ENCODE assay signal across 8 cellular contexts in genomic region chr13:45391128-45391527, GRCh38. TPM values are rescaled to one million over a fixed set of nuclear protein-coding genes. Genes with fewer than 3 reads are reported as not detected.
DNase-seq lines count a peak whose midpoint lies in the region; ATAC-seq, FAIRE-seq and TF ChIP-seq lines count a peak whose summit lies in the region.
"Not testable (repeated sequence)": the region's sequence is repeated elsewhere in the genome, so short reads cannot be mapped to it uniquely, and the experiment has no call there.

No MANE protein-coding gene starts in this region.

- not testable (repeated sequence) for H3K4me3 ChIP-seq in coronary artery; right cardiac atrium (ENCODE audit: low read length); HepG2 (replicated peaks in 1 of 3; ENCODE audit: insufficient read depth in 1 of 3, low read depth in 2 of 3, low read length in 3 of 3); psoas muscle; aorta (ENCODE audit: low read length in 2 of 2)

- H3K36me3 Mint-ChIP-seq in naive thymus-derived CD8-positive, alpha-beta T cell = peaks cover 0 to 35% (median 16%) of the 10 kb centered on the region in 3 donors

- H3K79me2 ChIP-seq in HepG2 (ENCODE audit: insufficient read depth, low read length) = not testable (repeated sequence)

- not testable (repeated sequence) for H2AFZ ChIP-seq in HepG2 (ENCODE audit: low read length)

- not testable (repeated sequence) for H3K9me3 ChIP-seq in right cardiac atrium (ENCODE audit: control insufficient read depth, low read length); HepG2 (ENCODE audit: low read length); psoas muscle; aorta (ENCODE audit: control insufficient read depth, low read length)

- peak; percentile 38 for ATAC-seq in Right ventricle myocardium inferior
- peak; percentile 40 to 47 for ATAC-seq in right cardiac atrium
- ATAC-seq in HepG2 = not testable (repeated sequence)
- peak; percentile 39 to 40 for ATAC-seq in naive thymus-derived CD8-positive, alpha-beta T cell
- ATAC-seq in psoas muscle = peak in 1 of 4 donors; percentile 16
- ATAC-seq in aorta (ENCODE audit: low FRiP score) = peak; percentile 41

- 93% methylated on average over 34 of the region's 37 CpGs for WGBS in right cardiac atrium
- 97% methylated on average over 37 of the region's 37 CpGs for WGBS in HepG2 (ENCODE audit: low lambda C conversion rate)
- 93 to 95% (median 93%) methylated on average over 27 to 34 of the region's 37 CpGs for WGBS in psoas muscle, 3 donors
- WGBS in aorta, 2 donors = 89 to 94% methylated on average over 25 to 37 of the region's 37 CpGs

- not testable (repeated sequence) for BruUV-seq in HepG2 (replicated peaks; lab: Mats Ljungman, UMichigan)

- not testable (repeated sequence) for TF ChIP-seq CTCF in coronary artery (IDR thresholded peaks at IDR 0.05); HepG2 (CRISPR knock-in tag; IDR thresholded peaks at IDR 0.05); psoas muscle (IDR thresholded peaks at IDR 0.05)

- in situ Hi-C loops in HepG2 (cut with HindIII; ENCODE audit: extremely low pct_ligation_motif_present, low pct_unique_long_range_greater_than_20kb) = not testable (repeated sequence)

- not testable (repeated sequence) for H3K4me1 ChIP-seq in right cardiac atrium (ENCODE audit: control insufficient read depth, insufficient read depth, low read length); aorta (ENCODE audit: control insufficient read depth in 1 of 2, insufficient read depth in 2 of 2, low read length in 2 of 2)
- H3K4me1 ChIP-seq in HepG2 (ENCODE audit: insufficient read depth, low read length) (peaks cover 12% of the 10 kb centered on the region), psoas muscle (peaks cover 33% of the 10 kb centered on the region)

- not testable (repeated sequence) for H3K9me3 Mint-ChIP-seq in naive thymus-derived CD8-positive, alpha-beta T cell

- POLR2A ChIA-PET in HepG2 (lab: Yijun Ruan, JAX); naive thymus-derived CD8-positive, alpha-beta T cell (lab: Charles Lee): not testable (repeated sequence)

- not testable (repeated sequence) for H3K27me3 Mint-ChIP-seq in naive thymus-derived CD8-positive, alpha-beta T cell

- intact Hi-C loops in Right ventricle myocardium inferior (cut with DNase I); right cardiac atrium (cut with DNase I); psoas muscle (cut with DNase I); aorta (cut with DNase I): not testable (repeated sequence)
- intact Hi-C loops in HepG2 (cut with micrococcal nuclease; ENCODE audit: unreplicated experiment) = loop anchor here (5.0 kb wide), 2 partner anchors 64 to 101 kb away; no protein-coding TSS in a partner anchor

- peaks cover 8 to 19% of the 10 kb centered on the region in 2 experiments for H3K36me3 ChIP-seq in HepG2 (replicated peaks in 1 of 2; ENCODE audit: control insufficient read depth in 1 of 2, insufficient read depth in 2 of 2, low read length in 2 of 2)
- peaks cover 0 to 16% of the 10 kb centered on the region in 2 donors for H3K36me3 ChIP-seq in psoas muscle (ENCODE audit: insufficient read depth in 1 of 2, low read depth in 1 of 2)
- H3K36me3 ChIP-seq in aorta (ENCODE audit: control insufficient read depth in 1 of 2, insufficient read depth in 2 of 2, low read length in 1 of 2) = not testable (repeated sequence)

- H4K20me1 ChIP-seq in HepG2 (ENCODE audit: insufficient read depth, low read length) = not testable (repeated sequence)

- peak; percentile 47 for DNase-seq in activated effector memory CD4-positive, alpha-beta T cell treated with anti-CD3 and anti-CD28 coated beads, Interleukin-2, amount 50 U/mL, for 16 hours
- peak; percentile 62 for DNase-seq in coronary artery (ENCODE audit: low spot score)
- DNase-seq in Right ventricle myocardium inferior (ENCODE audit: missing footprints); right cardiac atrium; HepG2 (ENCODE audit: low spot score); naive thymus-derived CD8-positive, alpha-beta T cell; psoas muscle; aorta: not testable (repeated sequence)

- not testable (repeated sequence) for TF ChIP-seq RAD21 in HepG2 (CRISPR knock-in tag; IDR thresholded peaks at IDR 0.05)

- not testable (repeated sequence) for TF ChIP-seq EP300 in HepG2 (IDR thresholded peaks at IDR 0.05; ENCODE audit: low read depth in 2 of 2, low read length in 2 of 2); HepG2 (CRISPR knock-in tag; IDR thresholded peaks at IDR 0.05; ENCODE audit: borderline replicate concordance)

- not testable (repeated sequence) for H3K4me3 Mint-ChIP-seq in naive thymus-derived CD8-positive, alpha-beta T cell

- FAIRE-seq in HepG2 (lab: Jason Lieb, UNC) = not testable (repeated sequence)

- H3K4me1 Mint-ChIP-seq in naive thymus-derived CD8-positive, alpha-beta T cell = peaks cover 19 to 32% (median 30%) of the 10 kb centered on the region in 4 donors

- not testable (repeated sequence) for TF ChIP-seq POLR2A in HepG2 (IDR thresholded peaks at IDR 0.05; ENCODE audit: insufficient read depth in 1 of 2, low read depth in 2 of 2, low read length in 2 of 2)

- peak overlapping the region in 1 of 10 donors; percentile 27 for H3K27ac Mint-ChIP-seq in naive thymus-derived CD8-positive, alpha-beta T cell

- H3K4me2 ChIP-seq in HepG2 (ENCODE audit: low read depth, low read length) = not testable (repeated sequence)

- not testable (repeated sequence) for H3K9ac ChIP-seq in HepG2 (ENCODE audit: insufficient read depth, low read depth, low read length)

- CTCF ChIA-PET in HepG2 (lab: Yijun Ruan, JAX; ENCODE audit: low intra/inter-chr PET ratio, low total read pairs) = not testable (repeated sequence)

- H3K27ac ChIP-seq in coronary artery; right cardiac atrium (ENCODE audit: low read length); HepG2 (ENCODE audit: extremely low read length, insufficient read depth, low read length); aorta (ENCODE audit: low read depth in 1 of 2, low read length in 2 of 2): not testable (repeated sequence)
- peak overlapping the region; percentile 69 for H3K27ac ChIP-seq in psoas muscle

- not testable (repeated sequence) for H3K27me3 ChIP-seq in right cardiac atrium (ENCODE audit: control insufficient read depth, insufficient read depth); HepG2 (ENCODE audit: control insufficient read depth in 1 of 2, insufficient read depth in 2 of 2, low read length in 2 of 2); psoas muscle (ENCODE audit: insufficient read depth in 3 of 3, low read length in 2 of 3); aorta (ENCODE audit: control insufficient read depth in 1 of 2, insufficient read depth in 2 of 2, low read length in 1 of 2)

RNA-seq across cellular contexts. Expression of gene SLC25A30, which starts 27.0 kb away (rescaled TPM):
- total RNA-seq in Right ventricle myocardium inferior (150 TPM), right cardiac atrium (10 to 100 TPM; 54.9 to 72.2 (median 63.7) TPM), HepG2 (2016; rRNA removed; fragmentation: Illumina TruSeq; extraction: Trizol) (22.5 and 51.1 TPM in 2 replicates), psoas muscle (10 to 100 TPM; 21.7 to 69.8 (median 53.4) TPM), aorta (10 to 100 TPM; 22.2 to 31.9 TPM)
- polyA plus RNA-seq in right cardiac atrium (29.8 TPM), HepG2 (2011; rRNA removed) (19.6 and 19.9 TPM in 2 replicates), psoas muscle (10 to 100 TPM in 2 of 3 donors, 1 to 10 TPM in 1; 6.2 to 42.8 (median 19.3) TPM), aorta (10 to 100 TPM; 12.3 to 21.4 TPM)
- 19.7 and 21.5 TPM in 2 replicates for total RNA-seq in HepG2 (2016; cell fraction: cytosol; rRNA removed; fragmentation: Illumina TruSeq; extraction: Trizol; ENCODE audit: low read depth)
- 23.8 and 44.2 TPM in 2 replicates for total RNA-seq in HepG2 (2016; cell fraction: insoluble cytoplasmic fraction; rRNA removed; fragmentation: Illumina TruSeq; extraction: Trizol)
- 31.3 and 31.8 TPM in 2 replicates for total RNA-seq in HepG2 (2016; cell fraction: membrane; rRNA removed; fragmentation: Illumina TruSeq; extraction: Trizol)
- 20.6 and 22.5 TPM in 2 replicates for total RNA-seq in HepG2 (2016; cell fraction: nucleus; rRNA removed; fragmentation: Illumina TruSeq; extraction: Trizol)
- 13.8 and 15.3 TPM in 2 replicates for polyA plus RNA-seq in HepG2 (2011; cell fraction: cytosol; rRNA removed)
- 14.3 and 16.7 TPM in 2 replicates for polyA plus RNA-seq in HepG2 (2011; cell fraction: nucleus; rRNA removed)
- polyA plus RNA-seq in HepG2 (2012) = 19.1 and 23.4 TPM in 2 replicates
- polyA plus RNA-seq in HepG2 (2016; cell fraction: cytosol; fragmentation: Illumina TruSeq; extraction: Trizol; ENCODE audit: low read depth) = 5.3 and 5.9 TPM in 2 replicates
- polyA plus RNA-seq in HepG2 (2016; cell fraction: insoluble cytoplasmic fraction; fragmentation: Illumina TruSeq; extraction: Trizol; ENCODE audit: low read depth) = 38.7 and 39.7 TPM in 2 replicates
- polyA plus RNA-seq in HepG2 (2016; cell fraction: membrane; fragmentation: Illumina TruSeq; extraction: Trizol; ENCODE audit: low read depth) = 10.5 and 13.7 TPM in 2 replicates
- polyA plus RNA-seq in HepG2 (2016; cell fraction: nucleus; fragmentation: Illumina TruSeq; extraction: Trizol; ENCODE audit: insufficient read depth, low read depth) = 32.3 and 39.0 TPM in 2 replicates
- 8.8 and 61.2 TPM in 2 replicates for polyA minus RNA-seq in HepG2 (2011; rRNA and poly(A)+ RNA removed; ENCODE audit: low replicate concordance)
- 24.5 and 28.9 TPM in 2 replicates for polyA minus RNA-seq in HepG2 (2011; cell fraction: cytosol; rRNA and poly(A)+ RNA removed)
- polyA minus RNA-seq in HepG2 (2011; cell fraction: nucleus; rRNA and poly(A)+ RNA removed) = 27.6 and 30.8 TPM in 2 replicates
- 10 to 100 TPM; 22.0 to 25.8 TPM for total RNA-seq in naive thymus-derived CD8-positive, alpha-beta T cell
- polyA plus RNA-seq in naive thymus-derived CD8-positive, alpha-beta T cell = 1 to 10 TPM; 1.2 to 1.9 (median 1.8) TPM

RNA-seq across cellular contexts. Expression of gene TPT1, which starts 50.1 kb away (rescaled TPM):
- 4,733 TPM for total RNA-seq in Right ventricle myocardium inferior
- total RNA-seq in right cardiac atrium = 1,000 to 10,000 TPM; 3,534 to 4,755 (median 4,285) TPM
- polyA plus RNA-seq in right cardiac atrium = 8,085 TPM
- total RNA-seq in HepG2 (2016; rRNA removed; fragmentation: Illumina TruSeq; extraction: Trizol) = 2,953 and 3,643 TPM in 2 replicates
- 5,303 and 6,664 TPM in 2 replicates for total RNA-seq in HepG2 (2016; cell fraction: cytosol; rRNA removed; fragmentation: Illumina TruSeq; extraction: Trizol; ENCODE audit: low read depth)
- 2,970 and 3,542 TPM in 2 replicates for total RNA-seq in HepG2 (2016; cell fraction: insoluble cytoplasmic fraction; rRNA removed; fragmentation: Illumina TruSeq; extraction: Trizol)
- 9,739 and 11,902 TPM in 2 replicates for total RNA-seq in HepG2 (2016; cell fraction: membrane; rRNA removed; fragmentation: Illumina TruSeq; extraction: Trizol)
- 1,024 and 1,100 TPM in 2 replicates for total RNA-seq in HepG2 (2016; cell fraction: nucleus; rRNA removed; fragmentation: Illumina TruSeq; extraction: Trizol)
- 3,043 and 3,594 TPM in 2 replicates for polyA plus RNA-seq in HepG2 (2011; rRNA removed)
- polyA plus RNA-seq in HepG2 (2011; cell fraction: cytosol; rRNA removed) = 2,836 and 4,004 TPM in 2 replicates
- polyA plus RNA-seq in HepG2 (2011; cell fraction: nucleus; rRNA removed) = 570 and 845 TPM in 2 replicates
- 5,337 and 5,704 TPM in 2 replicates for polyA plus RNA-seq in HepG2 (2012)
- 11,602 and 12,956 TPM in 2 replicates for polyA plus RNA-seq in HepG2 (2016; cell fraction: cytosol; fragmentation: Illumina TruSeq; extraction: Trizol; ENCODE audit: low read depth)
- 5,783 and 5,848 TPM in 2 replicates for polyA plus RNA-seq in HepG2 (2016; cell fraction: insoluble cytoplasmic fraction; fragmentation: Illumina TruSeq; extraction: Trizol; ENCODE audit: low read depth)
- 16,998 and 18,264 TPM in 2 replicates for polyA plus RNA-seq in HepG2 (2016; cell fraction: membrane; fragmentation: Illumina TruSeq; extraction: Trizol; ENCODE audit: low read depth)
- 2,722 and 2,790 TPM in 2 replicates for polyA plus RNA-seq in HepG2 (2016; cell fraction: nucleus; fragmentation: Illumina TruSeq; extraction: Trizol; ENCODE audit: insufficient read depth, low read depth)
- 500 and 577 TPM in 2 replicates for polyA minus RNA-seq in HepG2 (2011; rRNA and poly(A)+ RNA removed; ENCODE audit: low replicate concordance)
- polyA minus RNA-seq in HepG2 (2011; cell fraction: cytosol; rRNA and poly(A)+ RNA removed) = 1,023 and 1,248 TPM in 2 replicates
- polyA minus RNA-seq in HepG2 (2011; cell fraction: nucleus; rRNA and poly(A)+ RNA removed) = 474 and 559 TPM in 2 replicates
- total RNA-seq in naive thymus-derived CD8-positive, alpha-beta T cell = over 10,000 TPM; 10,139 to 10,909 TPM
- polyA plus RNA-seq in naive thymus-derived CD8-positive, alpha-beta T cell = 1,000 to 10,000 TPM; 3,681 to 4,532 (median 4,400) TPM
- total RNA-seq in psoas muscle = over 10,000 TPM in 3 of 4 donors, 1,000 to 10,000 TPM in 1; 7,807 to 12,417 (median 11,452) TPM
- over 10,000 TPM; 17,732 to 19,074 (median 18,570) TPM for polyA plus RNA-seq in psoas muscle
- total RNA-seq in aorta = 1,000 to 10,000 TPM; 3,196 to 4,441 TPM
- polyA plus RNA-seq in aorta = over 10,000 TPM in 1 of 2 donors, 1,000 to 10,000 TPM in 1; 5,995 to 18,191 TPM
